ENCODE assay signal across 18 cellular contexts in the genomic region with DNA sequence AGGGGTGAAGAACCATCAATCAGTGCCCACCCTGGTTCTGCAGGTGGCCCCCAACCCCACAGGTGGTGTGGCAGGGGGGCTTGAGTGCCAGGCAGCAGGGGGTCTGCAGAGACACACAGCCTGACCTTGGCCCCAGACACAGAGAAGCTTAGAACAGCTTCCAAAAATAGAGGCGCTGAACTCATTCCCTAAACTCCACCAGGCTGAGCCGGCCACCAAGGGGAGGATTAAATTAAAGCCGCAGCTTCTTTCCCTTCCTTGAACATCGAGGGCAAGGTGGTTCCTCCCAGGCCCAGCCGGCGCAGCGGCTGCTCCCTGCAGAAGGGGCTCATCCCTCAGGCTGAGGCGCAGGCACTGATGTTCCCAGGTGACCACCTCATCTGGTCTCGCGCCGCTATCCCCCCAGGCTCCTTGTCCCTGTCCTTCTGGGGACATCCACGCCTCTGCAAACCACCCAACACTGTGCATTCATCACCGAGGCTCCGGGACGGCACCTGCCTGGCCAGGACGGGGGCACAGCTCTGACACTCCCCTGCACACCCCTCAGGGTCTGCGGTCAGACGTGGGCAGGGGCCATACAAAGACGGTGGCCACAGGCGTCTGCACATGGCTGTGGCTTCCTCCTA. TPM values are rescaled to one million over a fixed set of nuclear protein-coding genes. Genes with fewer than 3 reads are reported as not detected.
A peak's percentile ranks its signal among the peaks of the same experiment; 100 is the strongest.
DNase-seq lines count a peak whose midpoint lies in the region; ATAC-seq and TF ChIP-seq lines count a peak whose summit lies in the region.
"Had no signal": no experiment of that assay in that cellular context is flagged by ENCODE, and none has a peak within 500 bp of the region (broad histone marks: within the 10 kb centered on the region; RNA-seq: fewer than 3 reads in every experiment).

No MANE protein-coding gene starts in this region.

- no peak for TF ChIP-seq POLR2A in lower leg skin (IDR thresholded peaks at IDR 0.05)

- peaks cover 17% of the 10 kb centered on the region for H3K36me3 ChIP-seq in left ventricle myocardium inferior
- H3K36me3 ChIP-seq: SJCRH30 had no signal

- TF ChIP-seq CTCF in left ventricle myocardium inferior (IDR thresholded peaks at IDR 0.05; ENCODE audit: borderline replicate concordance) (no peak), lower leg skin (IDR thresholded peaks at IDR 0.05) (no peak)

- H3K36me3 Mint-ChIP-seq in T-helper 17 cell (ENCODE audit: low read depth) = peaks cover 6% of the 10 kb centered on the region
- peaks cover 24% of the 10 kb centered on the region for H3K36me3 Mint-ChIP-seq in stimulated activated effector memory CD8-positive, alpha-beta T cell treated with anti-CD3 and anti-CD28 coated beads, Interleukin-12 subunit alpha, Interleukin-12 subunit beta, amount 100 ng/mL, for 72 hours

- H3K4me3 ChIP-seq in left ventricle myocardium inferior (no peak overlapping the region), lower leg skin (ENCODE audit: low read depth, poor library complexity, severe bottlenecking) (no peak overlapping the region)
- H3K4me3 ChIP-seq: gastroesophageal sphincter, lung, SJCRH30 had no signal

- intact Hi-C loops in left ventricle myocardium inferior (cut with micrococcal nuclease) (no loop called here), lower leg skin (cut with DNase I; ENCODE audit: low total_unique reads) (no loop called here)

- peak overlapping the region; percentile 71 for H3K27ac ChIP-seq in left ventricle myocardium inferior (replicated peaks)
- H3K27ac ChIP-seq: gastroesophageal sphincter, SJCRH30 had no signal

- H3K4me1 Mint-ChIP-seq in T-helper 17 cell = peaks cover 6% of the 10 kb centered on the region
- H3K4me1 Mint-ChIP-seq in stimulated activated effector memory CD8-positive, alpha-beta T cell treated with anti-CD3 and anti-CD28 coated beads, Interleukin-12 subunit alpha, Interleukin-12 subunit beta, amount 100 ng/mL, for 72 hours = peaks cover 12% of the 10 kb centered on the region
- H3K4me1 Mint-ChIP-seq: activated naive CD4-positive, alpha-beta T cell treated with anti-CD3 and anti-CD28 coated beads, Interleukin-2, amount 10 ng/mL, durations not matched to agents 7 days and 5 days; CD14-positive monocyte had no signal

- DNase-seq in NCI-H82 (lab: John Stamatoyannopoulos, UW) = peak; percentile 59
- no peak for DNase-seq in NCI-H82 treated with DMSO at 0.1 percent for 48 hours (lab: John Stamatoyannopoulos, UW; ENCODE audit: unreplicated experiment)
- no peak for DNase-seq in T-helper 17 cell
- no peak for DNase-seq in left ventricle myocardium inferior
- DNase-seq in stimulated activated effector memory CD8-positive, alpha-beta T cell treated with anti-CD3 and anti-CD28 coated beads, Interleukin-12 subunit alpha, Interleukin-12 subunit beta, amount 100 ng/mL, for 72 hours (ENCODE audit: low spot score in 2 of 2) = no peak
- DNase-seq in AG08396 (ENCODE audit: low spot score) = no peak
- DNase-seq in stimulated activated CD8-positive, alpha-beta memory T cell treated with anti-CD3 and anti-CD28 coated beads, Interleukin-4, amount 100 ng/mL, for 48 hours = no peak
- DNase-seq in lower leg skin (ENCODE audit: low spot score in 2 of 2) = no peak
- DNase-seq: activated CD4-positive, CD25-positive, alpha-beta regulatory T cell treated with anti-CD3 and anti-CD28 coated beads, Interleukin-2, amount 50 U/mL, for 72 hours; activated naive CD4-positive, alpha-beta T cell treated with anti-CD3 and anti-CD28 coated beads, Interleukin-2, amount 10 ng/mL, durations not matched to agents 7 days and 5 days; NCI-H446; SJCRH30; trophoblast cell had no signal

- ATAC-seq in T-helper 17 cell = no peak
- ATAC-seq in stimulated activated effector memory CD8-positive, alpha-beta T cell treated with anti-CD3 and anti-CD28 coated beads, Interleukin-12 subunit alpha, Interleukin-12 subunit beta, amount 100 ng/mL, for 72 hours = peak; percentile 63
- ATAC-seq: gastroesophageal sphincter had no signal

- no peaks in the 10 kb centered on the region for H3K9me3 Mint-ChIP-seq in stimulated activated effector memory CD8-positive, alpha-beta T cell treated with anti-CD3 and anti-CD28 coated beads, Interleukin-12 subunit alpha, Interleukin-12 subunit beta, amount 100 ng/mL, for 72 hours
- H3K9me3 Mint-ChIP-seq: activated naive CD4-positive, alpha-beta T cell treated with anti-CD3 and anti-CD28 coated beads, Interleukin-2, amount 10 ng/mL, durations not matched to agents 7 days and 5 days; dendritic cell treated with granulocyte-macrophage colony-stimulating factor and Interleukin-4, amounts not matched to agents 40 ng/mL and 50 ng/mL, for 4 days; T-helper 2 cell treated with Interferon-gamma antibody and Interleukin-4, amounts not matched to agents 5 μg/mL and 100 μg/mL, for 36 hours had no signal

- H3K27me3 Mint-ChIP-seq in T-helper 17 cell = peaks cover 9% of the 10 kb centered on the region

- H3K9me3 ChIP-seq in T-helper 17 cell (ENCODE audit: control insufficient read depth, low read length, poor library complexity, severe bottlenecking) = no peaks in the 10 kb centered on the region
- no peaks in the 10 kb centered on the region for H3K9me3 ChIP-seq in left ventricle myocardium inferior (replicated peaks)
- H3K9me3 ChIP-seq: gastroesophageal sphincter, SJCRH30 had no signal

- peaks cover 13% of the 10 kb centered on the region for H3K4me1 ChIP-seq in left ventricle myocardium inferior
- H3K4me1 ChIP-seq: gastroesophageal sphincter, SJCRH30 had no signal

- peak overlapping the region; percentile 61 for H3K27ac Mint-ChIP-seq in T-helper 17 cell
- H3K27ac Mint-ChIP-seq in stimulated activated effector memory CD8-positive, alpha-beta T cell treated with anti-CD3 and anti-CD28 coated beads, Interleukin-12 subunit alpha, Interleukin-12 subunit beta, amount 100 ng/mL, for 72 hours = peak overlapping the region; percentile 61
- H3K27ac Mint-ChIP-seq: activated naive CD4-positive, alpha-beta T cell treated with anti-CD3 and anti-CD28 coated beads, Interleukin-2, amount 10 ng/mL, durations not matched to agents 7 days and 5 days; dendritic cell treated with granulocyte-macrophage colony-stimulating factor and Interleukin-4, amounts not matched to agents 40 ng/mL and 50 ng/mL, for 4 days; T-helper 2 cell treated with Interferon-gamma antibody and Interleukin-4, amounts not matched to agents 5 μg/mL and 100 μg/mL, for 36 hours had no signal

- H3K27me3 ChIP-seq in left ventricle myocardium inferior (ENCODE audit: low read depth) = no peaks in the 10 kb centered on the region
- H3K27me3 ChIP-seq: gastroesophageal sphincter, SJCRH30 had no signal

- 72 to 78% methylated on average over 17 to 19 of the region's 20 CpGs for WGBS in lower leg skin, 2 donors

- no peak overlapping the region for H3K4me3 Mint-ChIP-seq in T-helper 17 cell
- no peak overlapping the region for H3K4me3 Mint-ChIP-seq in stimulated activated effector memory CD8-positive, alpha-beta T cell treated with anti-CD3 and anti-CD28 coated beads, Interleukin-12 subunit alpha, Interleukin-12 subunit beta, amount 100 ng/mL, for 72 hours
- H3K4me3 Mint-ChIP-seq: activated naive CD4-positive, alpha-beta T cell treated with anti-CD3 and anti-CD28 coated beads, Interleukin-2, amount 10 ng/mL, durations not matched to agents 7 days and 5 days; CD14-positive monocyte; dendritic cell treated with granulocyte-macrophage colony-stimulating factor and Interleukin-4, amounts not matched to agents 40 ng/mL and 50 ng/mL, for 4 days; T-helper 2 cell treated with Interferon-gamma antibody and Interleukin-4, amounts not matched to agents 5 μg/mL and 100 μg/mL, for 36 hours had no signal

RNA-seq across cellular contexts. Expression of gene LAMP1, which starts 30.8 kb away (rescaled TPM):
- total RNA-seq in T-helper 17 cell (100 to 1,000 TPM in 1 of 2 donors, 10 to 100 TPM in 1; 92.5 to 102 TPM), left ventricle myocardium inferior (96.1 TPM), lower leg skin (100 to 1,000 TPM; 198 to 240 (median 209) TPM)

RNA-seq across cellular contexts. Expression of gene GRTP1, which starts 36.1 kb away (rescaled TPM):
- total RNA-seq in T-helper 17 cell = under 1 TPM in 1 of 2 donors, not detected in 1; 0.57 TPM
- total RNA-seq in left ventricle myocardium inferior = 1.6 TPM
- 10 to 100 TPM; 23.8 to 38.1 (median 30.3) TPM for total RNA-seq in lower leg skin
